In genomic region chr4:123833156-123833555, GRCh38 we compare ENCODE assay signal across 10 cellular contexts.
DNase-seq lines count a peak whose midpoint lies in the region; ATAC-seq and TF ChIP-seq lines count a peak whose summit lies in the region.
"Had no signal": no experiment of that assay in that cellular context is flagged by ENCODE, and none has a peak within 500 bp of the region (broad histone marks: within the 10 kb centered on the region; RNA-seq: fewer than 3 reads in every experiment).

No MANE protein-coding gene starts in this region.

- H3K36me3 ChIP-seq in SK-N-MC (ENCODE audit: insufficient read depth, low read length) (no peaks in the 10 kb centered on the region), sigmoid colon (no peaks in the 10 kb centered on the region)
- H3K36me3 ChIP-seq: neutrophil had no signal

- CTCF ChIA-PET in CD4-positive, alpha-beta T cell (lab: Charles Lee), result no interaction called here

- no peak overlapping the region for H3K9ac ChIP-seq in SK-N-MC (ENCODE audit: insufficient read length)

- WGBS in sigmoid colon, 2 donors, result 67 to 76% methylated on average over 2 of the region's 2 CpGs

- no peak for TF ChIP-seq EP300 in sigmoid colon (IDR thresholded peaks at IDR 0.05)

- peak overlapping the region; percentile 79 for H3K27ac ChIP-seq in SK-N-MC
- H3K27ac ChIP-seq in sigmoid colon, result peak overlapping the region; percentile 43 to 80 (median 72)
- H3K27ac ChIP-seq in CD4-positive, alpha-beta T cell (ENCODE audit: low read depth, low read length), result no peak overlapping the region
- H3K27ac ChIP-seq: neutrophil had no signal

- H3K9me3 Mint-ChIP-seq in CD4-positive, alpha-beta T cell, result peaks cover 4% of the 10 kb centered on the region
- H3K9me3 Mint-ChIP-seq in activated T-cell treated with anti-CD3 and anti-CD28 coated beads, Interleukin-2, amount 50 U/mL, for 72 hours, result peaks cover 0 to 1% of the 10 kb centered on the region in 2 donors

- POLR2A ChIA-PET in CD4-positive, alpha-beta T cell (lab: Charles Lee), result no interaction called here

- intact Hi-C loops in sigmoid colon (cut with DNase I), result no loop called here
- intact Hi-C loops in CD4-positive, alpha-beta T cell (cut with DNase I, micrococcal nuclease), result no loop called here

- H3K9me3 ChIP-seq in SK-N-MC (ENCODE audit: low read depth, low read length), result peaks cover 8% of the 10 kb centered on the region; the same call in 1 of the 2 replicates
- no peaks in the 10 kb centered on the region for H3K9me3 ChIP-seq in sigmoid colon
- H3K9me3 ChIP-seq in CD4-positive, alpha-beta T cell (ENCODE audit: control insufficient read depth, low read length), result no peaks in the 10 kb centered on the region
- H3K9me3 ChIP-seq: neutrophil had no signal

- no peak overlapping the region for H3K27ac Mint-ChIP-seq in CD4-positive, alpha-beta T cell
- H3K27ac Mint-ChIP-seq in activated T-cell treated with anti-CD3 and anti-CD28 coated beads, Interleukin-2, amount 50 U/mL, for 72 hours, result no peak overlapping the region
- H3K27ac Mint-ChIP-seq: activated CD8-positive, alpha-beta T cell treated with anti-CD3 and anti-CD28 coated beads, Interleukin-2, amount 10 ng/mL, durations not matched to agents 7 days and 5 days had no signal

- TF ChIP-seq CTCF in fibroblast of mammary gland (conservative IDR thresholded peaks at IDR 0.05; ENCODE audit: control insufficient read depth, insufficient read depth, low read depth, low read length), result no peak
- no peak for TF ChIP-seq CTCF in sigmoid colon (IDR thresholded peaks at IDR 0.05)
- no peak for TF ChIP-seq CTCF in CD4-positive, alpha-beta T cell (IDR thresholded peaks at IDR 0.05)

- H3K4me3 Mint-ChIP-seq in CD4-positive, alpha-beta T cell, result no peak overlapping the region
- no peak overlapping the region for H3K4me3 Mint-ChIP-seq in activated T-cell treated with anti-CD3 and anti-CD28 coated beads, Interleukin-2, amount 50 U/mL, for 72 hours
- H3K4me3 Mint-ChIP-seq: activated CD8-positive, alpha-beta T cell treated with anti-CD3 and anti-CD28 coated beads, Interleukin-2, amount 10 ng/mL, durations not matched to agents 7 days and 5 days had no signal

- H3K4me1 Mint-ChIP-seq in CD4-positive, alpha-beta T cell (ENCODE audit: low read depth), result no peaks in the 10 kb centered on the region
- no peaks in the 10 kb centered on the region for H3K4me1 Mint-ChIP-seq in activated T-cell treated with anti-CD3 and anti-CD28 coated beads, Interleukin-2, amount 50 U/mL, for 72 hours (ENCODE audit: low read depth)

- peak; percentile 2 for DNase-seq in Daoy (ENCODE audit: low read depth)
- DNase-seq in SK-N-MC (ENCODE audit: low read depth, low spot score), result no peak
- DNase-seq in fibroblast of mammary gland (ENCODE audit: low read depth), result peak; percentile 87
- no peak for DNase-seq in sigmoid colon
- DNase-seq in NCI-H2196 (lab: John Stamatoyannopoulos, UW; ENCODE audit: unreplicated experiment), result no peak
- DNase-seq in CD4-positive, alpha-beta T cell, result no peak
- DNase-seq in activated T-cell treated with anti-CD3 and anti-CD28 coated beads, Interleukin-2, amount 50 U/mL, for 72 hours, result no peak
- no peak for DNase-seq in NCI-H526 (lab: John Stamatoyannopoulos, UW)
- DNase-seq: activated CD8-positive, alpha-beta T cell treated with anti-CD3 and anti-CD28 coated beads, Interleukin-2, amount 10 ng/mL, durations not matched to agents 7 days and 5 days had no signal

- no peaks in the 10 kb centered on the region for H3K27me3 Mint-ChIP-seq in CD4-positive, alpha-beta T cell
- no peaks in the 10 kb centered on the region for H3K27me3 Mint-ChIP-seq in activated T-cell treated with anti-CD3 and anti-CD28 coated beads, Interleukin-2, amount 50 U/mL, for 72 hours (ENCODE audit: low read depth)

- no peaks in the 10 kb centered on the region for H3K27me3 ChIP-seq in sigmoid colon
- no peaks in the 10 kb centered on the region for H3K27me3 ChIP-seq in CD4-positive, alpha-beta T cell (ENCODE audit: control insufficient read depth, insufficient read depth, low read length)
- H3K27me3 ChIP-seq: neutrophil had no signal

- H3K4me1 ChIP-seq in sigmoid colon, result peaks cover 0 to 16% (median 13%) of the 10 kb centered on the region in 4 donors

- no peak for TF ChIP-seq POLR2A in sigmoid colon (IDR thresholded peaks at IDR 0.05)

- ATAC-seq in CD4-positive, alpha-beta T cell (ENCODE audit: poor library complexity), result no peak
- no peak for ATAC-seq in activated T-cell treated with anti-CD3 and anti-CD28 coated beads, Interleukin-2, amount 50 U/mL, for 72 hours (replicated peaks in 1 of 2)
- ATAC-seq: activated CD8-positive, alpha-beta T cell treated with anti-CD3 and anti-CD28 coated beads, Interleukin-2, amount 10 ng/mL, durations not matched to agents 7 days and 5 days had no signal

- peak overlapping the region; percentile 6; the same call in 1 of the 2 replicates for H3K4me3 ChIP-seq in SK-N-MC
- H3K4me3 ChIP-seq in fibroblast of mammary gland (ENCODE audit: control insufficient read depth, low read depth, low read length), result no peak overlapping the region
- H3K4me3 ChIP-seq in sigmoid colon, result no peak overlapping the region

- no peaks in the 10 kb centered on the region for H3K36me3 Mint-ChIP-seq in CD4-positive, alpha-beta T cell (ENCODE audit: low read depth)
- H3K36me3 Mint-ChIP-seq in activated T-cell treated with anti-CD3 and anti-CD28 coated beads, Interleukin-2, amount 50 U/mL, for 72 hours (ENCODE audit: insufficient read depth in 2 of 2), result no peaks in the 10 kb centered on the region

Comparison
In these comparisons a context has a peak if more than half of its experiments do, and no peak if none do; other contexts are left out.
1. DNase-seq: peak in Daoy (single experiment) and fibroblast of mammary gland (single experiment); none in SK-N-MC (single experiment), sigmoid colon (single experiment), NCI-H2196 (single experiment), CD4-positive, alpha-beta T cell (0 of 10), activated T-cell treated with anti-CD3 and anti-CD28 coated beads, Interleukin-2, amount 50 U/mL, for 72 hours (0 of 2) and NCI-H526 (0 of 2).